Comparison of ENCODE assay signal across 18 cellular contexts in the genomic region with DNA sequence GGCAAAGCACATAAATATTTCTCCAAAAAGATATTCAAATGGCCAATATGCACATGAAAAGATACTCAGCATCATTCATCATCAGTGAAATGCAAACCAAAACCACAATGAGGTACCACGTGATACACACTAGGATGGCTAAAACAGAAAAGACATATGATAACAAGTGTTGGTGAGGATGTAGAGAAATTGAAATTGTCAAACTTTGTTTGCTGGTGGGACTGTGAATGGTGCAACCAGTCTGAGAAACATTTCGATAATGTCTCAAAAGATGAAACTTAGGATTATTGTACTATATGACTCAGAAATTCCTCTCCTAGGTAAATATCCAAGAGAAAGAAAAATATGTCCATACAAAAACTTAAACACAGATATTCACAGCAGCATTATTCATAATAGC. TPM values are rescaled to one million over a fixed set of nuclear protein-coding genes. Genes with fewer than 3 reads are reported as not detected.
DNase-seq lines count a peak whose midpoint lies in the region; ATAC-seq, FAIRE-seq and TF ChIP-seq lines count a peak whose summit lies in the region.
"Had no signal": no experiment of that assay in that cellular context is flagged by ENCODE, and none has a peak within 500 bp of the region (broad histone marks: within the 10 kb centered on the region; RNA-seq: fewer than 3 reads in every experiment).

No MANE protein-coding gene starts in this region.

- H3K4me2 ChIP-seq in astrocyte (ENCODE audit: low read length): no peak overlapping the region
- H3K4me2 ChIP-seq: GM23338 had no signal

- no peak for TF ChIP-seq CTCF in D721Med (IDR thresholded peaks at IDR 0.05; ENCODE audit: insufficient read depth, missing control alignments)
- no peak for TF ChIP-seq CTCF in astrocyte (IDR thresholded peaks at IDR 0.05; ENCODE audit: insufficient read depth, low read depth, low read length)
- TF ChIP-seq CTCF in brain microvascular endothelial cell (IDR thresholded peaks at IDR 0.05; ENCODE audit: low read depth, low read length, missing control alignments): no peak

- intact Hi-C loops in activated T-helper 2 cell treated with anti-CD3 and anti-CD28 coated beads, Interferon-gamma antibody, Interleukin-2, Interleukin-4, amounts not matched to agents 10 μg/mL and 5 μg/mL and 100 μg/mL, durations not matched to agents 14 hours and 24 hours and 36 hours (cut with micrococcal nuclease): no loop called here

- H3K4me1 ChIP-seq in astrocyte (ENCODE audit: insufficient read depth, low read length): peaks cover 15% of the 10 kb centered on the region

- H3K36me3 ChIP-seq in astrocyte (ENCODE audit: insufficient read depth, low read length) (no peaks in the 10 kb centered on the region), brain microvascular endothelial cell (replicated peaks) (no peaks in the 10 kb centered on the region)

- no peaks in the 10 kb centered on the region for H3K4me1 Mint-ChIP-seq in astrocyte (ENCODE audit: low read depth, unreplicated experiment)
- no peaks in the 10 kb centered on the region for H3K4me1 Mint-ChIP-seq in effector memory CD8-positive, alpha-beta T cell (ENCODE audit: low read depth in 2 of 2)
- H3K4me1 Mint-ChIP-seq in activated T-helper 2 cell treated with anti-CD3 and anti-CD28 coated beads, Interferon-gamma antibody, Interleukin-2, Interleukin-4, amounts not matched to agents 10 μg/mL and 5 μg/mL and 100 μg/mL, durations not matched to agents 14 hours and 24 hours and 36 hours (ENCODE audit: low read depth): no peaks in the 10 kb centered on the region
- H3K4me1 Mint-ChIP-seq: CD4-positive, alpha-beta memory T cell had no signal

- FAIRE-seq in D721Med (lab: Jason Lieb, UNC): peak; percentile 35
- FAIRE-seq in astrocyte (lab: Jason Lieb, UNC): peak; percentile 34
- FAIRE-seq: G401.6 had no signal

- H3K27ac ChIP-seq in astrocyte (ENCODE audit: low read depth, low read length) (no peak overlapping the region), brain microvascular endothelial cell (peak overlapping the region; percentile 31)

- H3K9ac ChIP-seq in astrocyte (ENCODE audit: low read length): no peak overlapping the region

- H3K27me3 Mint-ChIP-seq in astrocyte (ENCODE audit: low read depth, unreplicated experiment): peaks cover 5% of the 10 kb centered on the region
- H3K27me3 Mint-ChIP-seq in effector memory CD8-positive, alpha-beta T cell: peaks cover 20 to 27% of the 10 kb centered on the region in 2 donors
- peaks cover 29% of the 10 kb centered on the region for H3K27me3 Mint-ChIP-seq in activated T-helper 2 cell treated with anti-CD3 and anti-CD28 coated beads, Interferon-gamma antibody, Interleukin-2, Interleukin-4, amounts not matched to agents 10 μg/mL and 5 μg/mL and 100 μg/mL, durations not matched to agents 14 hours and 24 hours and 36 hours (ENCODE audit: low read depth)

- H3K4me3 ChIP-seq in astrocyte (ENCODE audit: insufficient read depth, low read depth, low read length) (no peak overlapping the region), brain microvascular endothelial cell (ENCODE audit: low read depth, low read length) (no peak overlapping the region)
- H3K4me3 ChIP-seq: GM23338 had no signal

- no peak for DNase-seq in D721Med (ENCODE audit: insufficient read length, low spot score)
- DNase-seq in astrocyte (ENCODE audit: low read depth): no peak
- DNase-seq in brain microvascular endothelial cell: no peak
- DNase-seq in effector memory CD8-positive, alpha-beta T cell: no peak
- no peak for DNase-seq in middle frontal gyrus (ENCODE audit: extremely low spot score, low spot score)
- DNase-seq in activated T-helper 2 cell treated with anti-CD3 and anti-CD28 coated beads, Interferon-gamma antibody, Interleukin-2, Interleukin-4, amounts not matched to agents 10 μg/mL and 5 μg/mL and 100 μg/mL, durations not matched to agents 14 hours and 24 hours and 36 hours (ENCODE audit: low spot score): no peak
- DNase-seq: 8988T; C1 segment of cervical spinal cord; Calu3; CD4-positive, alpha-beta memory T cell; COR-L47; DMS153; DND-41; H9 had no signal

- in situ Hi-C loops in brain microvascular endothelial cell (cut with HindIII; ENCODE audit: low pct_ligation_motif_present, low sequenced_read_pairs): no loop called here

- no peaks in the 10 kb centered on the region for H3K9me3 Mint-ChIP-seq in astrocyte (ENCODE audit: unreplicated experiment)
- no peaks in the 10 kb centered on the region for H3K9me3 Mint-ChIP-seq in effector memory CD8-positive, alpha-beta T cell
- H3K9me3 Mint-ChIP-seq in activated T-helper 2 cell treated with anti-CD3 and anti-CD28 coated beads, Interferon-gamma antibody, Interleukin-2, Interleukin-4, amounts not matched to agents 10 μg/mL and 5 μg/mL and 100 μg/mL, durations not matched to agents 14 hours and 24 hours and 36 hours: no peaks in the 10 kb centered on the region
- H3K9me3 Mint-ChIP-seq: GM23338, H9 had no signal

- no peak overlapping the region for H3K27ac Mint-ChIP-seq in astrocyte (ENCODE audit: unreplicated experiment)
- no peak overlapping the region for H3K27ac Mint-ChIP-seq in effector memory CD8-positive, alpha-beta T cell
- H3K27ac Mint-ChIP-seq in activated T-helper 2 cell treated with anti-CD3 and anti-CD28 coated beads, Interferon-gamma antibody, Interleukin-2, Interleukin-4, amounts not matched to agents 10 μg/mL and 5 μg/mL and 100 μg/mL, durations not matched to agents 14 hours and 24 hours and 36 hours: no peak overlapping the region
- H3K27ac Mint-ChIP-seq: CD4-positive, alpha-beta memory T cell; GM23338; H9 had no signal

- no peak for ATAC-seq in effector memory CD8-positive, alpha-beta T cell (replicated peaks)
- ATAC-seq in GM18873 (IDR thresholded peaks at IDR 0.05; ENCODE audit: low FRiP score, unreplicated experiment): no peak
- ATAC-seq: GM23338, HCT116 had no signal

- no peaks in the 10 kb centered on the region for H3K36me3 Mint-ChIP-seq in astrocyte (ENCODE audit: low read depth, unreplicated experiment)
- no peaks in the 10 kb centered on the region for H3K36me3 Mint-ChIP-seq in effector memory CD8-positive, alpha-beta T cell (ENCODE audit: insufficient read depth)
- no peaks in the 10 kb centered on the region for H3K36me3 Mint-ChIP-seq in activated T-helper 2 cell treated with anti-CD3 and anti-CD28 coated beads, Interferon-gamma antibody, Interleukin-2, Interleukin-4, amounts not matched to agents 10 μg/mL and 5 μg/mL and 100 μg/mL, durations not matched to agents 14 hours and 24 hours and 36 hours (ENCODE audit: low read depth)
- H3K36me3 Mint-ChIP-seq: CD4-positive, alpha-beta memory T cell had no signal

- no peak overlapping the region for H2AFZ ChIP-seq in astrocyte (ENCODE audit: low read depth, low read length)
- H2AFZ ChIP-seq: GM23338 had no signal

- no peaks in the 10 kb centered on the region for H3K27me3 ChIP-seq in astrocyte (ENCODE audit: insufficient read depth, low read length)
- H3K27me3 ChIP-seq in brain microvascular endothelial cell (replicated peaks): no peaks in the 10 kb centered on the region

- no peak overlapping the region for H3K4me3 Mint-ChIP-seq in astrocyte (ENCODE audit: unreplicated experiment)
- H3K4me3 Mint-ChIP-seq in effector memory CD8-positive, alpha-beta T cell: no peak overlapping the region
- no peak overlapping the region for H3K4me3 Mint-ChIP-seq in activated T-helper 2 cell treated with anti-CD3 and anti-CD28 coated beads, Interferon-gamma antibody, Interleukin-2, Interleukin-4, amounts not matched to agents 10 μg/mL and 5 μg/mL and 100 μg/mL, durations not matched to agents 14 hours and 24 hours and 36 hours (ENCODE audit: low read depth)
- H3K4me3 Mint-ChIP-seq: CD4-positive, alpha-beta memory T cell; GM23338; H9 had no signal

- H3K79me2 ChIP-seq in astrocyte (ENCODE audit: insufficient read depth, low read length): no peaks in the 10 kb centered on the region

- no peaks in the 10 kb centered on the region for H4K20me1 ChIP-seq in astrocyte (ENCODE audit: insufficient read depth, low read length)

- no peaks in the 10 kb centered on the region for H3K9me3 ChIP-seq in astrocyte (ENCODE audit: insufficient read depth, low read depth, low read length)

RNA-seq across cellular contexts. Expression of gene LHFPL2, which starts 8.6 kb away (rescaled TPM):
- 17.0 and 19.8 TPM in 2 replicates for total RNA-seq in astrocyte
- total RNA-seq in activated T-helper 2 cell treated with anti-CD3 and anti-CD28 coated beads, Interferon-gamma antibody, Interleukin-2, Interleukin-4, amounts not matched to agents 10 μg/mL and 5 μg/mL and 100 μg/mL, durations not matched to agents 14 hours and 24 hours and 36 hours: 0.09 and 0.16 TPM in 2 replicates

Comparison
In these comparisons a context has a peak if more than half of its experiments do, and no peak if none do; other contexts are left out.
1. RNA of gene LHFPL2, which starts 8.6 kb away (total RNA-seq): 17.0 to 19.8 TPM in astrocyte; 0.09 to 0.16 TPM in activated T-helper 2 cell treated with anti-CD3 and anti-CD28 coated beads, Interferon-gamma antibody, Interleukin-2, Interleukin-4, amounts not matched to agents 10 μg/mL and 5 μg/mL and 100 μg/mL, durations not matched to agents 14 hours and 24 hours and 36 hours; every median in the first group is over 10 times any median in the second.